8 cellular contexts compared by ENCODE assay signal in the genomic region with DNA sequence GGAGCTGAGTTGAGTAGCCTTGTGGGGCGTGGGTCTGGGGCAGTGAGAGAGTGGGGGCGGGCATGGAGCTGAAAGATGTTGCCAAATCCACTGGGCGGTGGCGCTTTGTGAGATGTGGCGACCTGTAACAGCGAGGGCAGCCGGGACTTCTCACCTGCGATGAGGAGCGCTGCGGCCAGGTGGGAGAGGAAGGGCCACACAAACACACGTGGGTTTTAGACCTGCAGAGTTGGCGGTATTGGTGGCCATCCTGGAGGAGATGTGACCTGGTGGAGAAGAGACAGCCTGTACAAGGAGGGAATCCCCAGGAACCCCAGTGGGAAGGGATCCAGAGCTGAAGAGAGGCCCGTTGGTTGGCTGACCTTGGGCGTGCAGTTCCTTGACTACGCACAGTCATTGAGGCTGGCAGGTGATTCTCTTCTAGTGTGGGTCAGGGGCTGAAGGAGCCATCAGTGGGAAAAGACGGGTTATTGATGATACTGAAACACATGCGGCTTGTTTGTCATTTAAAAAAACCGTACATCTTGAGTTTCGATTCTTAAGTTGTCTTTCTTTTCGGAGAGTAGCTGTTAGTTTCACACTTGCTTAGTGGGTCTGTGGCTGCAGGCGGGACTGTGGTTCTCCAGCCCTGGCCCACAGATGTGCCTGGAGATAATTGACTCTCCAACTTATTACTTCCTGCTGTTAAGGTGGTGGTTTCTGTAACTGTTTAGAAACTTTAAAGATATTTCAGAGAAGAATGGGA. TPM values are rescaled to one million over a fixed set of nuclear protein-coding genes. Genes with fewer than 3 reads are reported as not detected.
A peak's percentile ranks its signal among the peaks of the same experiment; 100 is the strongest.
DNase-seq lines count a peak whose midpoint lies in the region; ATAC-seq and TF ChIP-seq lines count a peak whose summit lies in the region.

No MANE protein-coding gene starts in this region.

- no peaks in the 10 kb centered on the region for H3K36me3 ChIP-seq in Loucy (ENCODE audit: insufficient read depth, low read length)
- no peaks in the 10 kb centered on the region for H3K36me3 ChIP-seq in SJCRH30

- H2AFZ ChIP-seq in Loucy (ENCODE audit: low read length): no peak overlapping the region

- no peak for TF ChIP-seq CTCF in GM12864 (IDR thresholded peaks at IDR 0.05; ENCODE audit: low read depth, low read length, missing control alignments)
- TF ChIP-seq CTCF in Loucy (conservative IDR thresholded peaks at IDR 0.05; ENCODE audit: low read length): no peak

- H3K4me3 Mint-ChIP-seq in activated T-helper 1 cell treated with anti-CD3 and anti-CD28 coated beads, Interleukin-12 subunit alpha, Interleukin-12 subunit beta, Interleukin-2, Interleukin-4 antibody, amounts not matched to agents 30 ng/mL and 10 ng/mL and 1 ng/mL, durations not matched to agents 14 hours and 24 hours and 36 hours: peak overlapping the region; percentile 81

- peaks cover 14% of the 10 kb centered on the region for H3K36me3 Mint-ChIP-seq in activated T-helper 1 cell treated with anti-CD3 and anti-CD28 coated beads, Interleukin-12 subunit alpha, Interleukin-12 subunit beta, Interleukin-2, Interleukin-4 antibody, amounts not matched to agents 30 ng/mL and 10 ng/mL and 1 ng/mL, durations not matched to agents 14 hours and 24 hours and 36 hours (ENCODE audit: low read depth)

- DNase-seq in GM12864 (ENCODE audit: low read depth) (peak; percentile 83), NCI-H2171 (lab: John Stamatoyannopoulos, UW) (no peak), SJCRH30 (no peak), NCI-H345 (lab: John Stamatoyannopoulos, UW) (no peak)
- peak; percentile 72 for DNase-seq in activated T-helper 1 cell treated with anti-CD3 and anti-CD28 coated beads, Interleukin-12 subunit alpha, Interleukin-12 subunit beta, Interleukin-2, Interleukin-4 antibody, amounts not matched to agents 30 ng/mL and 10 ng/mL and 1 ng/mL, durations not matched to agents 14 hours and 24 hours and 36 hours (ENCODE audit: low spot score)

- no peaks in the 10 kb centered on the region for H3K9me2 ChIP-seq in Loucy (replicated peaks; ENCODE audit: low read depth, low read length)

- H3K4me1 ChIP-seq in Loucy (ENCODE audit: insufficient read depth, low read length, poor library complexity, severe bottlenecking): peaks cover 53% of the 10 kb centered on the region
- peaks cover 34% of the 10 kb centered on the region for H3K4me1 ChIP-seq in SJCRH30

- peak overlapping the region; percentile 98 for H3K9ac ChIP-seq in Loucy (ENCODE audit: low read depth, low read length, poor library complexity, severe bottlenecking)

- H3K9me3 ChIP-seq in Loucy (ENCODE audit: insufficient read depth, low read depth, low read length): no peaks in the 10 kb centered on the region
- no peaks in the 10 kb centered on the region for H3K9me3 ChIP-seq in SJCRH30 (replicated peaks)

- peaks cover 28% of the 10 kb centered on the region for H4K20me1 ChIP-seq in Loucy (ENCODE audit: insufficient read depth, low read length, poor library complexity, severe bottlenecking)

- H3K27ac ChIP-seq in skin epidermis: peak overlapping the region in 17 of 21 experiments; percentile 1 to 92 (median 59)
- no peak overlapping the region for H3K27ac ChIP-seq in SJCRH30

- peaks cover 70% of the 10 kb centered on the region for H3K79me2 ChIP-seq in Loucy (ENCODE audit: insufficient read depth, low read length)

- peaks cover 9% of the 10 kb centered on the region for H3K27me3 ChIP-seq in Loucy (ENCODE audit: insufficient read depth, low read length, poor library complexity, severe bottlenecking)
- no peaks in the 10 kb centered on the region for H3K27me3 ChIP-seq in SJCRH30

- peak; percentile 44 for ATAC-seq in GM21717 (IDR thresholded peaks at IDR 0.05; ENCODE audit: unreplicated experiment)

- H3K9me3 Mint-ChIP-seq in activated T-helper 1 cell treated with anti-CD3 and anti-CD28 coated beads, Interleukin-12 subunit alpha, Interleukin-12 subunit beta, Interleukin-2, Interleukin-4 antibody, amounts not matched to agents 30 ng/mL and 10 ng/mL and 1 ng/mL, durations not matched to agents 14 hours and 24 hours and 36 hours: no peaks in the 10 kb centered on the region

- peaks cover 60% of the 10 kb centered on the region for H3K4me1 Mint-ChIP-seq in activated T-helper 1 cell treated with anti-CD3 and anti-CD28 coated beads, Interleukin-12 subunit alpha, Interleukin-12 subunit beta, Interleukin-2, Interleukin-4 antibody, amounts not matched to agents 30 ng/mL and 10 ng/mL and 1 ng/mL, durations not matched to agents 14 hours and 24 hours and 36 hours (ENCODE audit: low read depth)

- H3K4me3 ChIP-seq in GM12864 (ENCODE audit: low read depth, low read length) (peak overlapping the region; percentile 78), Loucy (ENCODE audit: low read length, poor library complexity, severe bottlenecking) (peak overlapping the region; percentile 87), skin epidermis (peak overlapping the region in 4 of 7 experiments; percentile 7 to 71 (median 20)), SJCRH30 (no peak overlapping the region)

- intact Hi-C loops in activated T-helper 1 cell treated with anti-CD3 and anti-CD28 coated beads, Interleukin-12 subunit alpha, Interleukin-12 subunit beta, Interleukin-2, Interleukin-4 antibody, amounts not matched to agents 30 ng/mL and 10 ng/mL and 1 ng/mL, durations not matched to agents 14 hours and 24 hours and 36 hours (cut with micrococcal nuclease): loop anchor here (1.0 to 2.0 kb wide), 6 partner anchors 13 to 701 kb away; partner anchors contain the start of genes EIF3B and MAD1L1

- H3K27ac Mint-ChIP-seq in activated T-helper 1 cell treated with anti-CD3 and anti-CD28 coated beads, Interleukin-12 subunit alpha, Interleukin-12 subunit beta, Interleukin-2, Interleukin-4 antibody, amounts not matched to agents 30 ng/mL and 10 ng/mL and 1 ng/mL, durations not matched to agents 14 hours and 24 hours and 36 hours: peak overlapping the region; percentile 90

- H3K27me3 Mint-ChIP-seq in activated T-helper 1 cell treated with anti-CD3 and anti-CD28 coated beads, Interleukin-12 subunit alpha, Interleukin-12 subunit beta, Interleukin-2, Interleukin-4 antibody, amounts not matched to agents 30 ng/mL and 10 ng/mL and 1 ng/mL, durations not matched to agents 14 hours and 24 hours and 36 hours (ENCODE audit: insufficient read depth): no peaks in the 10 kb centered on the region

- H3F3A ChIP-seq in Loucy (ENCODE audit: low read depth): peaks cover 33% of the 10 kb centered on the region

- H3K4me2 ChIP-seq in Loucy (ENCODE audit: low read depth, low read length, poor library complexity, severe bottlenecking): peak overlapping the region; percentile 90

RNA-seq across cellular contexts. Expression of gene CHST12, which starts 2.4 kb away (rescaled TPM):
- 9.9 and 10.6 TPM in 2 replicates for total RNA-seq in activated T-helper 1 cell treated with anti-CD3 and anti-CD28 coated beads, Interleukin-12 subunit alpha, Interleukin-12 subunit beta, Interleukin-2, Interleukin-4 antibody, amounts not matched to agents 30 ng/mL and 10 ng/mL and 1 ng/mL, durations not matched to agents 14 hours and 24 hours and 36 hours
- 7.4 and 7.8 TPM in 2 replicates for total RNA-seq in SJCRH30 (2014; rRNA removed; shearing (Covaris generic))

RNA-seq across cellular contexts. Expression of gene EIF3B, which starts 51.1 kb away (rescaled TPM):
- 269 and 270 TPM in 2 replicates for total RNA-seq in activated T-helper 1 cell treated with anti-CD3 and anti-CD28 coated beads, Interleukin-12 subunit alpha, Interleukin-12 subunit beta, Interleukin-2, Interleukin-4 antibody, amounts not matched to agents 30 ng/mL and 10 ng/mL and 1 ng/mL, durations not matched to agents 14 hours and 24 hours and 36 hours
- 205 and 212 TPM in 2 replicates for total RNA-seq in SJCRH30 (2014; rRNA removed; shearing (Covaris generic))

Comparison
In these comparisons a context has a peak if more than half of its experiments do, and no peak if none do; other contexts are left out.
1. DNase-seq: peak in GM12864 (single experiment) and activated T-helper 1 cell treated with anti-CD3 and anti-CD28 coated beads, Interleukin-12 subunit alpha, Interleukin-12 subunit beta, Interleukin-2, Interleukin-4 antibody, amounts not matched to agents 30 ng/mL and 10 ng/mL and 1 ng/mL, durations not matched to agents 14 hours and 24 hours and 36 hours (single experiment); none in NCI-H2171 (single experiment), SJCRH30 (0 of 2) and NCI-H345 (single experiment).